Comparison of ENCODE assay signal across 18 cellular contexts in genomic region chr4:142088906-142089305, GRCh38.
A peak's percentile ranks its signal among the peaks of the same experiment; 100 is the strongest.
DNase-seq lines count a peak whose midpoint lies in the region; ATAC-seq and TF ChIP-seq lines count a peak whose summit lies in the region.
"Had no signal": no experiment of that assay in that cellular context is flagged by ENCODE, and none has a peak within 500 bp of the region (broad histone marks: within the 10 kb centered on the region; RNA-seq: fewer than 3 reads in every experiment).

No MANE protein-coding gene starts in this region.

- H3K36me3 ChIP-seq in adrenal gland (replicated peaks in 1 of 2) (no peaks in the 10 kb centered on the region), tibial artery (no peaks in the 10 kb centered on the region)
- H3K36me3 ChIP-seq: ovary, thoracic aorta had no signal

- H3K27me3 ChIP-seq in adrenal gland (no peaks in the 10 kb centered on the region), tibial artery (no peaks in the 10 kb centered on the region)
- H3K27me3 ChIP-seq: ovary had no signal

- intact Hi-C loops in adrenal gland (cut with DNase I), result no loop called here
- intact Hi-C loops in tibial artery (cut with DNase I; ENCODE audit: low total_unique reads), result no loop called here

- WGBS in adrenal gland, 4 donors, result 34 to 44% (median 38%) methylated on average over 4 of the region's 4 CpGs

- TF ChIP-seq CTCF in adrenal gland (IDR thresholded peaks at IDR 0.05), result no peak
- TF ChIP-seq CTCF in tibial artery (IDR thresholded peaks at IDR 0.05), result no peak

- TF ChIP-seq POLR2A in adrenal gland (IDR thresholded peaks at IDR 0.05), result no peak

- peaks cover 5 to 18% of the 10 kb centered on the region in 2 donors for H3K4me1 ChIP-seq in adrenal gland (replicated peaks in 1 of 2)
- peaks cover 0 to 35% (median 4%) of the 10 kb centered on the region in 4 donors for H3K4me1 ChIP-seq in tibial artery

- no peaks in the 10 kb centered on the region for H3K9me3 ChIP-seq in adrenal gland (replicated peaks in 1 of 3)
- H3K9me3 ChIP-seq in tibial artery, result no peaks in the 10 kb centered on the region
- H3K9me3 ChIP-seq: ovary, thoracic aorta had no signal

- DNase-seq in GM04504 (ENCODE audit: low read depth) (peak; percentile 41), adrenal gland (peak; percentile 24 to 66 (median 50)), fibroblast of the conjunctiva (ENCODE audit: low read depth) (peak; percentile 80), tibial artery (peak in 1 of 2 donors; percentile 65), SHP77 treated with DMSO at 0.1 percent for 48 hours (lab: John Stamatoyannopoulos, UW) (no peak), DMS79 (lab: John Stamatoyannopoulos, UW) (no peak)
- DNase-seq: activated naive CD4-positive, alpha-beta T cell treated with Interleukin-2 at 50 U/mL for 16 hours; hypothalamus; NCI-H1436; NK-92 treated with Interleukin-12 subunit alpha and Interleukin-12 subunit beta, amount 100 ng/mL, for 24 hours; stimulated activated CD4-positive, alpha-beta T cell treated with anti-CD3 and anti-CD28 coated beads, Interleukin-4, amount 100 ng/mL, for 1 hour; stimulated activated CD8-positive, alpha-beta memory T cell treated with anti-CD3 and anti-CD28 coated beads, Interleukin-4, amount 100 ng/mL, for 48 hours; T-helper 2 cell had no signal

- no peak for ATAC-seq in HG02759 (IDR thresholded peaks at IDR 0.05; ENCODE audit: unreplicated experiment)
- ATAC-seq: GM23338, left colon had no signal

- H3K27ac ChIP-seq in adrenal gland (peak overlapping the region in 1 of 5 donors; percentile 40), tibial artery (peak overlapping the region; percentile 28 to 30)
- H3K27ac ChIP-seq: ovary, thoracic aorta had no signal

- no peak overlapping the region for H3K4me3 ChIP-seq in adrenal gland
- no peak overlapping the region for H3K4me3 ChIP-seq in tibial artery
- H3K4me3 ChIP-seq: GM23338, ovary, thoracic aorta had no signal

Comparison
In these comparisons a context has a peak if more than half of its experiments do, and no peak if none do; other contexts are left out.
1. DNase-seq: peak in GM04504 (single experiment), adrenal gland (7 of 7) and fibroblast of the conjunctiva (single experiment); none in SHP77 treated with DMSO at 0.1 percent for 48 hours (single experiment) and DMS79 (single experiment).